In the genomic region with DNA sequence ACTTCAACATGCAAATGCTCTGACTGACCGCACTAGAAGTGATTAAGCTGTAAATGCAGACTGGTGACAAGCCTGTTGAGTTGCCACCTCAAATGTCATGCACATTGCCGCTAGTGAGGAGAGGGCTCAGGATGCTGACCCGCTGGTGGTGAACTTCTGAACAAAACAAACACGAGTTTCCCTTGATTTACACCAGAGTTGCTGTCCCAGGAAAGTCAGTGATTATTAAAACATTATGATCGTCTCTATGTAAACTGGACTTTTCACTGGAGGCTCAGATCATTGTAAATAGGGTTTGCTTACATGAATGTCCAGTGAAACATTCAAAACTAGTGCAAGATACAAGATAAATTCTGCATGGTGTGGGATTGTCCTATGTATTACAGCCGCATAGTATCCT, we compare ENCODE assay signal across 8 cellular contexts.
"Had no signal": no experiment of that assay in that cellular context is flagged by ENCODE, and none has a peak within 500 bp of the region (broad histone marks: within the 10 kb centered on the region; RNA-seq: fewer than 3 reads in every experiment).

No MANE protein-coding gene starts in this region.

- H3K4me3 ChIP-seq: HAP-1, K562 had no signal

- H3K27ac Mint-ChIP-seq: HFFc6 had no signal

- H3K4me3 Mint-ChIP-seq: HFFc6 had no signal

- H3K9me3 ChIP-seq: HAP-1 had no signal

- H3K36me3 ChIP-seq: HAP-1 had no signal

- H3K9me3 Mint-ChIP-seq: HFFc6 had no signal

- H3K27ac ChIP-seq: HL-60 had no signal

- ATAC-seq: HCT116, K562 had no signal

- DNase-seq: GOT3, H7, HFFc6, IMR-90 had no signal
